Comparison of ENCODE assay signal across 1 cellular context in the genomic region with DNA sequence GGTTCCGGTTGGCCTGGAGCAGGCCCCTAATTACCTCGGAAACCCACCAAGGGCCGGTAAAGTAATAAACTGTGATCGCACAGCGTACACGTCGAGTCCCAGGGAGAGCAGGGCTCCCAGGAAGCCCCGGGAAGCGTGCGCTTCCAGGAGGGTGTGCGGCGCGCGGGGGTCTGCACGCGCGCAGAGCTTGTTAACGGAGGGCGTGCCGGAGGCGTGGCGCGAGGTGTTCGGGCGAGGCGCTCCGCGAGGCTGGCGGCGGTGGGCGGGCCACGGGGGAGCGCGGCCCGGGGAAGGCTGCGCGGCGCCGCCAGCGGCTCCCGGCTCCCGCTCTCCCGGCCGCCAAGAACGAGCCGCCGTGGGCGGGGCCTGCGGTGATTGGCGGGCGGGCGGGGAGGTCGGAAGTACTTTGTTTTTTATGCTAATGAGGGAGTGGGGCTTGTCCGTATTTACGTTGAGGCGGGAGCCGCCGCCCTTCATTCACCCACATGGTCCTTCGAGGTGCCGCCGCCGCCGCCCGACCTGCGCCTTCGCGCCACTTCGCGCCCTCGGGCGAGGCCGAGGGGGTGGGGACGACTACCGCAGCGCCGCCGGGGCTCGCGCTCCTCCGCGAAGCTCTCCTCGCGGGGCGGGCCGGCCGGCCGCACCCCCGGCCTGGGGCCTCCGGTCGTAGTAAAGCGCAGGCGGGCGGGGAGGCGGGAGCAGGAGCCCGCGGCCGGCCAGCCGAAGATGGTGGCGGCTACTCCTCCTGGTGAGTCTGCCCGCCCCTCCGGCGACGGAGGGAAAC.
TF ChIP-seq lines count a peak whose summit lies in the region.

A gene (plus strand): TSS at position 476 of the 784 bp plus-strand sequence.

TF ChIP-seq in GM12878, 131 proteins besides CTCF, POLR2A, EP300 and RAD21 (continued from another document):
- TF ChIP-seq, protein P1, sequence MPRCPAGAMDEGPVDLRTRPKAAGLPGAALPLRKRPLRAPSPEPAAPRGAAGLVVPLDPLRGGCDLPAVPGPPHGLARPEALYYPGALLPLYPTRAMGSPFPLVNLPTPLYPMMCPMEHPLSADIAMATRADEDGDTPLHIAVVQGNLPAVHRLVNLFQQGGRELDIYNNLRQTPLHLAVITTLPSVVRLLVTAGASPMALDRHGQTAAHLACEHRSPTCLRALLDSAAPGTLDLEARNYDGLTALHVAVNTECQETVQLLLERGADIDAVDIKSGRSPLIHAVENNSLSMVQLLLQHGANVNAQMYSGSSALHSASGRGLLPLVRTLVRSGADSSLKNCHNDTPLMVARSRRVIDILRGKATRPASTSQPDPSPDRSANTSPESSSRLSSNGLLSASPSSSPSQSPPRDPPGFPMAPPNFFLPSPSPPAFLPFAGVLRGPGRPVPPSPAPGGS (IDR thresholded peaks at IDR 0.05; ENCODE audit: borderline replicate concordance, insufficient read depth, low read depth, low read length, poor library complexity, severe bottlenecking) = no peak
- TF ChIP-seq SREBF2 (IDR thresholded peaks at IDR 0.05; ENCODE audit: low read length) (no peak), EGR1 (IDR thresholded peaks at IDR 0.05; ENCODE audit: borderline replicate concordance in 1 of 2, low read depth in 2 of 2, low read length in 2 of 2) (peak in 1 of 2 experiments; percentile 18; a peak in 1 of 3 replicates), RFX5 (IDR thresholded peaks at IDR 0.05; ENCODE audit: low read depth, low read length) (no peak), TBL1XR1 (IDR thresholded peaks at IDR 0.05; ENCODE audit: low read depth, low read length) (no peak), POU2F2 (IDR thresholded peaks at IDR 0.05; ENCODE audit: borderline replicate concordance, low read depth, low read length) (peak; percentile 89), SMC3 (IDR thresholded peaks at IDR 0.05; ENCODE audit: borderline replicate concordance, low read length) (no peak), JUNB (IDR thresholded peaks at IDR 0.05) (no peak), CHD2 (IDR thresholded peaks at IDR 0.05; ENCODE audit: borderline replicate concordance, low read depth, low read length) (0 out of 2 replicates have a peak, but pooled peaks have one; percentile 36), LARP7 (IDR thresholded peaks at IDR 0.05) (peak; percentile 83), DPF2 (IDR thresholded peaks at IDR 0.05) (peak; percentile 84), RUNX3 (IDR thresholded peaks at IDR 0.05; ENCODE audit: low read length) (no peak), MTA3 (IDR thresholded peaks at IDR 0.05; ENCODE audit: borderline replicate concordance, low read length) (no peak), SMAD5 (IDR thresholded peaks at IDR 0.05; ENCODE audit: low read depth) (peak; percentile 79), CEBPB (IDR thresholded peaks at IDR 0.05; ENCODE audit: borderline replicate concordance in 1 of 2, low read depth in 2 of 2, low read length in 2 of 2) (no peak), BMI1 (IDR thresholded peaks at IDR 0.05; ENCODE audit: borderline replicate concordance) (no peak), HDAC2 (IDR thresholded peaks at IDR 0.05) (no peak), CBX5 (IDR thresholded peaks at IDR 0.05; ENCODE audit: low read depth) (peak; percentile 12; the same call in 1 of the 2 replicates), RBBP5 (conservative IDR thresholded peaks at IDR 0.05) (no peak), MXI1 (IDR thresholded peaks at IDR 0.05; ENCODE audit: low read depth, low read length) (peak; percentile 85), FOXM1 (IDR thresholded peaks at IDR 0.05; ENCODE audit: low read depth, low read length) (no peak), CREB1 (IDR thresholded peaks at IDR 0.05; ENCODE audit: low read depth) (no peak; the same call in 1 of the 2 replicates)
- TF ChIP-seq, protein P2, sequence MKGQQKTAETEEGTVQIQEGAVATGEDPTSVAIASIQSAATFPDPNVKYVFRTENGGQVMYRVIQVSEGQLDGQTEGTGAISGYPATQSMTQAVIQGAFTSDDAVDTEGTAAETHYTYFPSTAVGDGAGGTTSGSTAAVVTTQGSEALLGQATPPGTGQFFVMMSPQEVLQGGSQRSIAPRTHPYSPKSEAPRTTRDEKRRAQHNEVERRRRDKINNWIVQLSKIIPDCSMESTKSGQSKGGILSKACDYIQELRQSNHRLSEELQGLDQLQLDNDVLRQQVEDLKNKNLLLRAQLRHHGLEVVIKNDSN (IDR thresholded peaks at IDR 0.05; ENCODE audit: borderline replicate concordance, extremely low read length, insufficient read depth, low read depth, low read length) = no peak
- TF ChIP-seq, protein P3, sequence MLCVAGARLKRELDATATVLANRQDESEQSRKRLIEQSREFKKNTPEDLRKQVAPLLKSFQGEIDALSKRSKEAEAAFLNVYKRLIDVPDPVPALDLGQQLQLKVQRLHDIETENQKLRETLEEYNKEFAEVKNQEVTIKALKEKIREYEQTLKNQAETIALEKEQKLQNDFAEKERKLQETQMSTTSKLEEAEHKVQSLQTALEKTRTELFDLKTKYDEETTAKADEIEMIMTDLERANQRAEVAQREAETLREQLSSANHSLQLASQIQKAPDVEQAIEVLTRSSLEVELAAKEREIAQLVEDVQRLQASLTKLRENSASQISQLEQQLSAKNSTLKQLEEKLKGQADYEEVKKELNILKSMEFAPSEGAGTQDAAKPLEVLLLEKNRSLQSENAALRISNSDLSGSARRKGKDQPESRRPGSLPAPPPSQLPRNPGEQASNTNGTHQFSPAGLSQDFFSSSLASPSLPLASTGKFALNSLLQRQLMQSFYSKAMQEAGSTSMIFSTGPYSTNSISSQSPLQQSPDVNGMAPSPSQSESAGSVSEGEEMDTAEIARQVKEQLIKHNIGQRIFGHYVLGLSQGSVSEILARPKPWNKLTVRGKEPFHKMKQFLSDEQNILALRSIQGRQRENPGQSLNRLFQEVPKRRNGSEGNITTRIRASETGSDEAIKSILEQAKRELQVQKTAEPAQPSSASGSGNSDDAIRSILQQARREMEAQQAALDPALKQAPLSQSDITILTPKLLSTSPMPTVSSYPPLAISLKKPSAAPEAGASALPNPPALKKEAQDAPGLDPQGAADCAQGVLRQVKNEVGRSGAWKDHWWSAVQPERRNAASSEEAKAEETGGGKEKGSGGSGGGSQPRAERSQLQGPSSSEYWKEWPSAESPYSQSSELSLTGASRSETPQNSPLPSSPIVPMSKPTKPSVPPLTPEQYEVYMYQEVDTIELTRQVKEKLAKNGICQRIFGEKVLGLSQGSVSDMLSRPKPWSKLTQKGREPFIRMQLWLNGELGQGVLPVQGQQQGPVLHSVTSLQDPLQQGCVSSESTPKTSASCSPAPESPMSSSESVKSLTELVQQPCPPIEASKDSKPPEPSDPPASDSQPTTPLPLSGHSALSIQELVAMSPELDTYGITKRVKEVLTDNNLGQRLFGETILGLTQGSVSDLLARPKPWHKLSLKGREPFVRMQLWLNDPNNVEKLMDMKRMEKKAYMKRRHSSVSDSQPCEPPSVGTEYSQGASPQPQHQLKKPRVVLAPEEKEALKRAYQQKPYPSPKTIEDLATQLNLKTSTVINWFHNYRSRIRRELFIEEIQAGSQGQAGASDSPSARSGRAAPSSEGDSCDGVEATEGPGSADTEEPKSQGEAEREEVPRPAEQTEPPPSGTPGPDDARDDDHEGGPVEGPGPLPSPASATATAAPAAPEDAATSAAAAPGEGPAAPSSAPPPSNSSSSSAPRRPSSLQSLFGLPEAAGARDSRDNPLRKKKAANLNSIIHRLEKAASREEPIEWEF (IDR thresholded peaks at IDR 0.05; ENCODE audit: insufficient replicate concordance, low read depth, low read length) = no peak
